In genomic region chr21:33686386-33686785, GRCh38 we compare ENCODE assay signal across 1 cellular context.
TF ChIP-seq lines count a peak whose summit lies in the region.

No MANE protein-coding gene starts in this region.

TF ChIP-seq in H1, 55 proteins besides CTCF, POLR2A, EP300 and RAD21 (continued from another document):
- TF ChIP-seq BCL11A (IDR thresholded peaks at IDR 0.05; ENCODE audit: low read depth in 2 of 2, low read length in 2 of 2) (no peak), JUN (IDR thresholded peaks at IDR 0.05; ENCODE audit: low read depth, low read length) (no peak), EGR1 (IDR thresholded peaks at IDR 0.05; ENCODE audit: borderline replicate concordance, low read depth, low read length) (no peak), KDM1A (IDR thresholded peaks at IDR 0.05; ENCODE audit: borderline replicate concordance, low read length) (no peak), CEBPB (IDR thresholded peaks at IDR 0.05; ENCODE audit: low read depth, low read length) (no peak), SIRT6 (IDR thresholded peaks at IDR 0.05; ENCODE audit: low read length) (no peak), FOSL1 (IDR thresholded peaks at IDR 0.05; ENCODE audit: insufficient read depth, low read depth, low read length) (no peak), CREB1 (IDR thresholded peaks at IDR 0.05) (no peak), SP1 (IDR thresholded peaks at IDR 0.05; ENCODE audit: low read depth, low read length) (no peak), SIN3A (conservative IDR thresholded peaks at IDR 0.05 in 1 of 2, IDR thresholded peaks at IDR 0.05 in 1 of 2; ENCODE audit: low read depth in 1 of 2, low read length in 2 of 2) (no peak), EZH2 (IDR thresholded peaks at IDR 0.05; ENCODE audit: low read depth, low read length, severe bottlenecking) (no peak), ATF3 (IDR thresholded peaks at IDR 0.05; ENCODE audit: insufficient read depth, low read depth, low read length) (no peak), YY1 (IDR thresholded peaks at IDR 0.05; ENCODE audit: low read depth, low read length) (no peak), SAP30 (IDR thresholded peaks at IDR 0.05; ENCODE audit: insufficient read depth, insufficient replicate concordance, low read length) (no peak), RXRA (IDR thresholded peaks at IDR 0.05; ENCODE audit: insufficient read depth, low read depth, low read length) (no peak), NANOG (IDR thresholded peaks at IDR 0.05; ENCODE audit: insufficient read depth, low read depth, low read length, poor library complexity, severe bottlenecking) (no peak)
TF ChIP-seq in H1: peak in this region for 0.
